In the genomic region with DNA sequence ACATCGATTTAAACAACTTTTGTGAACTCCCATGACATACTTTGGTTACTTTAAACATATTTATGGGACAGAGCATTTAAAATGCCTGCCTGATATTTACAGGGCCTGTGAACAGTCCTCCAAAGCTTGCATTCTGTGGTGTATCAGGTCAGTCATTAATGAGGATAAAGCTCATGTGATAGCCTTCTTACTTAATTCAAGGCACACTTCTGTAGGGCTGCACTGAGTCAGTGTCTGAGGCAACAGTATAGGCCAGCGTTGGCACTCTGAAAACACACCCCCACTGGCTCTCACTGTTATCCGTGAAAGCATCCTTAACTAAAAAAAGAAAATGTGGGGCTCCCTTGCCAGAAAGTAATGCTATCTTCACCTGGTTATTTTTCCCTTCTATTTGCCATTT, we compare ENCODE assay signal across 28 cellular contexts.
DNase-seq lines count a peak whose midpoint lies in the region; ATAC-seq and TF ChIP-seq lines count a peak whose summit lies in the region.
"Had no signal": no experiment of that assay in that cellular context is flagged by ENCODE, and none has a peak within 500 bp of the region (broad histone marks: within the 10 kb centered on the region; RNA-seq: fewer than 3 reads in every experiment).

No MANE protein-coding gene starts in this region.

- CTCF ChIA-PET in CD4-positive, alpha-beta T cell (lab: Charles Lee), result no interaction called here

- H3K9me3 Mint-ChIP-seq in neural progenitor cell, result no peaks in the 10 kb centered on the region
- H3K9me3 Mint-ChIP-seq in CD4-positive, alpha-beta T cell, result no peaks in the 10 kb centered on the region
- no peaks in the 10 kb centered on the region for H3K9me3 Mint-ChIP-seq in endodermal cell
- H3K9me3 Mint-ChIP-seq: activated CD8-positive, alpha-beta T cell treated with anti-CD3 and anti-CD28 coated beads for 36 hours; activated naive CD4-positive, alpha-beta T cell treated with anti-CD3 and anti-CD28 coated beads for 36 hours; activated T-helper 1 cell treated with anti-CD3 and anti-CD28 coated beads, Interleukin-12 subunit alpha, Interleukin-12 subunit beta, Interleukin-2, Interleukin-4 antibody, amounts not matched to agents 30 ng/mL and 10 ng/mL and 1 ng/mL, durations not matched to agents 14 hours and 24 hours and 36 hours; natural killer cell treated with Interleukin-12 subunit alpha and Interleukin-12 subunit beta and Interleukin-15 and Interleukin-18, amount 100 ng/mL, for 72 hours; T-helper 2 cell treated with Interferon-gamma antibody and Interleukin-4, amounts not matched to agents 5 μg/mL and 100 μg/mL, for 36 hours had no signal

- intact Hi-C loops in psoas muscle (cut with DNase I), result no loop called here
- intact Hi-C loops in CD4-positive, alpha-beta T cell (cut with DNase I, micrococcal nuclease), result no loop called here
- intact Hi-C loops in left ventricle myocardium superior (cut with micrococcal nuclease), result no loop called here

- no peak for TF ChIP-seq CTCF in RWPE2 (IDR thresholded peaks at IDR 0.05; ENCODE audit: poor library complexity, severe bottlenecking)
- no peak for TF ChIP-seq CTCF in fibroblast of villous mesenchyme (IDR thresholded peaks at IDR 0.05; ENCODE audit: insufficient read depth, low read depth, low read length)
- no peak for TF ChIP-seq CTCF in psoas muscle (IDR thresholded peaks at IDR 0.05)
- TF ChIP-seq CTCF in neural progenitor cell (IDR thresholded peaks at IDR 0.05), result no peak
- TF ChIP-seq CTCF in CD4-positive, alpha-beta T cell (IDR thresholded peaks at IDR 0.05), result no peak
- no peak for TF ChIP-seq CTCF in endodermal cell (conservative IDR thresholded peaks at IDR 0.05)

- no peaks in the 10 kb centered on the region for H4K20me1 ChIP-seq in neural progenitor cell (ENCODE audit: low read depth)

- POLR2A ChIA-PET in CD4-positive, alpha-beta T cell (lab: Charles Lee), result no interaction called here

- peaks cover 48% of the 10 kb centered on the region for H3K4me1 Mint-ChIP-seq in neural progenitor cell
- no peaks in the 10 kb centered on the region for H3K4me1 Mint-ChIP-seq in CD4-positive, alpha-beta T cell (ENCODE audit: low read depth)
- H3K4me1 Mint-ChIP-seq in endodermal cell, result peaks cover 27% of the 10 kb centered on the region

- H3K36me3 Mint-ChIP-seq in neural progenitor cell (peaks cover 7% of the 10 kb centered on the region), endodermal cell (ENCODE audit: low read depth) (no peaks in the 10 kb centered on the region)
- H3K36me3 Mint-ChIP-seq in CD4-positive, alpha-beta T cell (ENCODE audit: low read depth), result no peaks in the 10 kb centered on the region
- H3K36me3 Mint-ChIP-seq: natural killer cell treated with Interleukin-12 subunit alpha and Interleukin-12 subunit beta and Interleukin-15 and Interleukin-18, amount 100 ng/mL, for 72 hours had no signal

- H3K4me3 Mint-ChIP-seq in neural progenitor cell, result no peak overlapping the region
- H3K4me3 Mint-ChIP-seq in CD4-positive, alpha-beta T cell, result no peak overlapping the region
- no peak overlapping the region for H3K4me3 Mint-ChIP-seq in endodermal cell
- H3K4me3 Mint-ChIP-seq: activated CD8-positive, alpha-beta T cell treated with anti-CD3 and anti-CD28 coated beads for 36 hours; activated naive CD4-positive, alpha-beta T cell treated with anti-CD3 and anti-CD28 coated beads for 36 hours; activated T-helper 1 cell treated with anti-CD3 and anti-CD28 coated beads, Interleukin-12 subunit alpha, Interleukin-12 subunit beta, Interleukin-2, Interleukin-4 antibody, amounts not matched to agents 30 ng/mL and 10 ng/mL and 1 ng/mL, durations not matched to agents 14 hours and 24 hours and 36 hours; natural killer cell treated with Interleukin-12 subunit alpha and Interleukin-12 subunit beta and Interleukin-15 and Interleukin-18, amount 100 ng/mL, for 72 hours; T-helper 2 cell treated with Interferon-gamma antibody and Interleukin-4, amounts not matched to agents 5 μg/mL and 100 μg/mL, for 36 hours had no signal

- no peak overlapping the region for H3K4me2 ChIP-seq in neural progenitor cell
- H3K4me2 ChIP-seq: KMS-11, smooth muscle cell had no signal

- H3K27ac ChIP-seq in ACC112 (ENCODE audit: low read depth, low read length) (peak overlapping the region; percentile 3; the same call in 1 of the 2 replicates), RWPE2 (ENCODE audit: poor library complexity, severe bottlenecking) (no peak overlapping the region), psoas muscle (no peak overlapping the region), neural progenitor cell (no peak overlapping the region), endodermal cell (ENCODE audit: low read depth, low read length) (no peak overlapping the region)
- H3K27ac ChIP-seq in CD4-positive, alpha-beta T cell (ENCODE audit: low read depth, low read length), result no peak overlapping the region
- H3K27ac ChIP-seq: KMS-11, Peyer's patch, suprapubic skin had no signal

- H3K9ac ChIP-seq in neural progenitor cell (no peak overlapping the region), endodermal cell (ENCODE audit: extremely low read depth, low read length, poor library complexity, severe bottlenecking) (no peak overlapping the region)
- H3K9ac ChIP-seq: KMS-11 had no signal

- H3K4me3 ChIP-seq in ACC112 (ENCODE audit: low read depth, low read length) (no peak overlapping the region), RWPE2 (ENCODE audit: severe bottlenecking) (no peak overlapping the region), fibroblast of villous mesenchyme (ENCODE audit: low read depth, low read length) (no peak overlapping the region), psoas muscle (no peak overlapping the region), neural progenitor cell (no peak overlapping the region), endodermal cell (ENCODE audit: low read length) (no peak overlapping the region)
- H3K4me3 ChIP-seq: heart right ventricle, Peyer's patch, smooth muscle cell, suprapubic skin had no signal

- DNase-seq in RWPE2 (ENCODE audit: low spot score) (no peak), fibroblast of villous mesenchyme (ENCODE audit: low read depth) (peak; percentile 69), psoas muscle (no peak), neural progenitor cell (ENCODE audit: low spot score) (no peak), endodermal cell (no peak), left ventricle myocardium superior (no peak)
- no peak for DNase-seq in CD4-positive, alpha-beta T cell
- DNase-seq: activated CD4-positive, alpha-beta T cell treated with anti-CD3 and anti-CD28 coated beads for 1 hour; activated CD8-positive, alpha-beta memory T cell treated with anti-CD3 and anti-CD28 coated beads, Interleukin-2, amount 50 U/mL, for 48 hours; activated CD8-positive, alpha-beta T cell treated with anti-CD3 and anti-CD28 coated beads for 36 hours; activated naive CD4-positive, alpha-beta T cell treated with anti-CD3 and anti-CD28 coated beads for 36 hours; BE2C; heart right ventricle; kidney; MM.1S; NCI-H2029; NCI-H526 treated with DMSO at 0.1 percent for 48 hours; Peyer's patch; SIG-M5; stimulated activated naive CD4-positive, alpha-beta T cell had no signal

- peaks cover under 1% of the 10 kb centered on the region for H3F3A ChIP-seq in neural progenitor cell (ENCODE audit: low read depth)

- H3K79me2 ChIP-seq in ACC112 (ENCODE audit: control insufficient read depth, insufficient read depth, low read length, unreplicated experiment), result peaks cover 10% of the 10 kb centered on the region
- no peaks in the 10 kb centered on the region for H3K79me2 ChIP-seq in neural progenitor cell (ENCODE audit: low read depth)

- H3K27ac Mint-ChIP-seq in neural progenitor cell (no peak overlapping the region), endodermal cell (no peak overlapping the region)
- H3K27ac Mint-ChIP-seq in CD4-positive, alpha-beta T cell, result no peak overlapping the region
- H3K27ac Mint-ChIP-seq: activated CD8-positive, alpha-beta T cell treated with anti-CD3 and anti-CD28 coated beads for 36 hours; activated naive CD4-positive, alpha-beta T cell treated with anti-CD3 and anti-CD28 coated beads for 36 hours; activated T-helper 1 cell treated with anti-CD3 and anti-CD28 coated beads, Interleukin-12 subunit alpha, Interleukin-12 subunit beta, Interleukin-2, Interleukin-4 antibody, amounts not matched to agents 30 ng/mL and 10 ng/mL and 1 ng/mL, durations not matched to agents 14 hours and 24 hours and 36 hours; natural killer cell treated with Interleukin-12 subunit alpha and Interleukin-12 subunit beta and Interleukin-15 and Interleukin-18, amount 100 ng/mL, for 72 hours; T-helper 2 cell treated with Interferon-gamma antibody and Interleukin-4, amounts not matched to agents 5 μg/mL and 100 μg/mL, for 36 hours had no signal

- H3K4me1 ChIP-seq in ACC112 (ENCODE audit: control insufficient read depth, insufficient read depth, low read length, unreplicated experiment), result peaks cover 54% of the 10 kb centered on the region
- H3K4me1 ChIP-seq in RWPE2 (ENCODE audit: insufficient read depth, poor library complexity, severe bottlenecking), result peaks cover 36% of the 10 kb centered on the region
- H3K4me1 ChIP-seq in psoas muscle, result peaks cover 33% of the 10 kb centered on the region
- H3K4me1 ChIP-seq in neural progenitor cell, result peaks cover 35% of the 10 kb centered on the region
- peaks cover 5% of the 10 kb centered on the region for H3K4me1 ChIP-seq in endodermal cell (ENCODE audit: control insufficient read depth, insufficient read depth, low read length)
- H3K4me1 ChIP-seq: Peyer's patch had no signal

- peak; percentile 28; the same call in 1 of the 3 replicates for ATAC-seq in RWPE2 (ENCODE audit: low read depth)
- peak in 3 of 4 donors; percentile 62 to 77 (median 75) for ATAC-seq in psoas muscle
- no peak for ATAC-seq in CD4-positive, alpha-beta T cell (ENCODE audit: poor library complexity)
- no peak for ATAC-seq in left ventricle myocardium superior
- ATAC-seq: activated CD8-positive, alpha-beta T cell treated with anti-CD3 and anti-CD28 coated beads for 36 hours; HCT116; natural killer cell treated with Interleukin-12 subunit alpha and Interleukin-12 subunit beta and Interleukin-15 and Interleukin-18, amount 100 ng/mL, for 72 hours had no signal

- H3K9me3 ChIP-seq in RWPE2 (ENCODE audit: severe bottlenecking) (no peaks in the 10 kb centered on the region), psoas muscle (no peaks in the 10 kb centered on the region), neural progenitor cell (ENCODE audit: low read depth) (no peaks in the 10 kb centered on the region), endodermal cell (ENCODE audit: control insufficient read depth, low read length) (no peaks in the 10 kb centered on the region)
- no peaks in the 10 kb centered on the region for H3K9me3 ChIP-seq in CD4-positive, alpha-beta T cell (ENCODE audit: control insufficient read depth, low read length)
- H3K9me3 ChIP-seq: BE2C, heart right ventricle, Peyer's patch, suprapubic skin had no signal

- no peaks in the 10 kb centered on the region for H3K27me3 ChIP-seq in ACC112 (ENCODE audit: insufficient read depth, low read length)
- H3K27me3 ChIP-seq in RWPE2 (ENCODE audit: insufficient read depth, poor library complexity, severe bottlenecking), result no peaks in the 10 kb centered on the region
- H3K27me3 ChIP-seq in psoas muscle (ENCODE audit: insufficient read depth in 3 of 3, low read length in 2 of 3), result no peaks in the 10 kb centered on the region
- no peaks in the 10 kb centered on the region for H3K27me3 ChIP-seq in neural progenitor cell
- H3K27me3 ChIP-seq in CD4-positive, alpha-beta T cell (ENCODE audit: control insufficient read depth, insufficient read depth, low read length), result no peaks in the 10 kb centered on the region
- no peaks in the 10 kb centered on the region for H3K27me3 ChIP-seq in endodermal cell (ENCODE audit: control insufficient read depth, insufficient read depth, low read length, poor library complexity, severe bottlenecking)
- H3K27me3 ChIP-seq: BE2C, heart right ventricle, Peyer's patch, suprapubic skin had no signal

- H3K36me3 ChIP-seq in ACC112 (ENCODE audit: insufficient read depth, low read length) (no peaks in the 10 kb centered on the region), RWPE2 (ENCODE audit: low read depth) (peaks cover 2% of the 10 kb centered on the region; the same call in 1 of the 2 replicates), psoas muscle (ENCODE audit: insufficient read depth in 1 of 2, low read depth in 1 of 2) (no peaks in the 10 kb centered on the region), neural progenitor cell (no peaks in the 10 kb centered on the region), endodermal cell (ENCODE audit: control insufficient read depth, insufficient read depth, low read length) (no peaks in the 10 kb centered on the region)
- H3K36me3 ChIP-seq: BE2C, heart right ventricle, Peyer's patch, suprapubic skin had no signal

- H3K27me3 Mint-ChIP-seq in neural progenitor cell (ENCODE audit: insufficient read depth, low read depth), result peaks cover 10% of the 10 kb centered on the region
- H3K27me3 Mint-ChIP-seq in CD4-positive, alpha-beta T cell, result no peaks in the 10 kb centered on the region
- no peaks in the 10 kb centered on the region for H3K27me3 Mint-ChIP-seq in endodermal cell (ENCODE audit: insufficient read depth)
- H3K27me3 Mint-ChIP-seq: activated CD8-positive, alpha-beta T cell treated with anti-CD3 and anti-CD28 coated beads for 36 hours had no signal

- 40 to 47% (median 46%) methylated on average over 3 of the region's 3 CpGs for WGBS in psoas muscle, 3 donors
- WGBS in endodermal cell (ENCODE audit: insufficient coverage in 1 of 2, insufficient read length in 1 of 2), 2 experiments, result 48 to 86% methylated on average over 3 of the region's 3 CpGs

- H2AFZ ChIP-seq in ACC112 (ENCODE audit: low read length, unreplicated experiment) (no peak overlapping the region), neural progenitor cell (replicated peaks) (no peak overlapping the region)

Comparison
In these comparisons a context has a peak if more than half of its experiments do, and no peak if none do; other contexts are left out.
1. ATAC-seq: peak in RWPE2 (single experiment) and psoas muscle (3 of 4); none in CD4-positive, alpha-beta T cell (single experiment) and left ventricle myocardium superior (single experiment).